Comparison of ENCODE assay signal across 8 cellular contexts in the genomic region with DNA sequence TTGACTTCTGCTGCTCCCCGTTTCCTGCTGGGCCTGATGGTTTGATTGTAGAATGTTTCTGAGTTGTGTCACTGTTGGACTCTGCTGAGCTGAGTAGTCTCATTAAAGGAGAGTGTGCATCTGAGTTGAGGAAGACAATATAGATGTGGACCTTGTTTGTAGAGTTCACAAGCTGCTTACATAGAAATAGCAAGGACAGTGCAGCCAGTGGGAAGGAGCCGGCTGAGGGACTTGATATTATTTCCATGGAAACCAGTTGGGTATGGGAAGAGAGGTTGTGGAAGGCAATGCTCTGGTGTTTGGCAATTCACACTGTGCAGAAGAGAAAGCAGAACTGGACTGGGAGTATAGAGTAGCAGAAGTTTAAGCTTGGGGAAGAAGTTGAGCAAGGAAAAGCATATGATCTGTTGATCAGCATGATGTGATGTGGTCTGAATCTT. TPM values are rescaled to one million over a fixed set of nuclear protein-coding genes. Genes with fewer than 3 reads are reported as not detected.
DNase-seq lines count a peak whose midpoint lies in the region; ATAC-seq, FAIRE-seq and TF ChIP-seq lines count a peak whose summit lies in the region.

No MANE protein-coding gene starts in this region.

- H3K9me3 Mint-ChIP-seq in CD4-positive, alpha-beta T cell, result no peaks in the 10 kb centered on the region

- H3K79me2 ChIP-seq in GM12878 (ENCODE audit: control insufficient read depth, insufficient read depth, low read length), result peaks cover 88% of the 10 kb centered on the region

- no peak overlapping the region for H2AFZ ChIP-seq in GM12878 (ENCODE audit: control insufficient read depth, low read depth, low read length)

- peaks cover 83% of the 10 kb centered on the region for H3K4me1 Mint-ChIP-seq in CD4-positive, alpha-beta T cell (ENCODE audit: low read depth)

- TF ChIP-seq EP300 in GM12878 (IDR thresholded peaks at IDR 0.05; ENCODE audit: borderline replicate concordance in 1 of 2, control insufficient read depth in 1 of 2, low read depth in 2 of 2, low read length in 2 of 2), result no peak

- no peak overlapping the region for H3K9ac ChIP-seq in GM12878 (ENCODE audit: control insufficient read depth, insufficient read depth, low read length)

- intact Hi-C loops in CD4-positive, alpha-beta T cell (cut with DNase I, micrococcal nuclease), result loop anchor here in 1 of 2 experiments (5.0 kb wide), 1 partner anchor 34 kb away; no protein-coding TSS in a partner anchor
- intact Hi-C loops in GM12878 (cut with micrococcal nuclease; ENCODE audit: unreplicated experiment), result no loop called here
- intact Hi-C loops in mucosa of descending colon (cut with DNase I, micrococcal nuclease), result no loop called here
- intact Hi-C loops in dorsolateral prefrontal cortex (cut with DNase I), result loop anchor here in 1 of 2 donors (5.0 kb wide), 1 partner anchor 44 kb away; no protein-coding TSS in a partner anchor

- no peaks in the 10 kb centered on the region for H3K9me3 ChIP-seq in CD4-positive, alpha-beta T cell (ENCODE audit: control insufficient read depth, low read length)
- H3K9me3 ChIP-seq in GM12878 (replicated peaks; ENCODE audit: control insufficient read depth, insufficient read depth, low read length) (no peaks in the 10 kb centered on the region; the same call in 2 of the 3 replicates), mucosa of descending colon (no peaks in the 10 kb centered on the region)

- TF ChIP-seq POLR2A in NB4 (IDR thresholded peaks at IDR 0.05; ENCODE audit: extremely low read depth, insufficient read length) (no peak), GM12878 (IDR thresholded peaks at IDR 0.05; ENCODE audit: low read depth, low read length) (no peak)

- 94% methylated on average over 2 of the region's 2 CpGs for WGBS in GM12878 (ENCODE audit: insufficient coverage, insufficient replicate concordance, low lambda C conversion rate, missing lambda C conversion rate)

- H3K4me1 ChIP-seq in GM12878 (ENCODE audit: control insufficient read depth, insufficient read depth, low read length) (peaks cover 37% of the 10 kb centered on the region), mucosa of descending colon (ENCODE audit: low read depth) (peaks cover 23% of the 10 kb centered on the region)

- no peaks in the 10 kb centered on the region for H3K36me3 Mint-ChIP-seq in CD4-positive, alpha-beta T cell (ENCODE audit: low read depth)

- CTCF ChIA-PET in CD4-positive, alpha-beta T cell (lab: Charles Lee), result no interaction called here
- CTCF ChIA-PET in GM12878 (lab: Yijun Ruan, JAX), result interaction anchor here (1.4 to 2.7 kb wide), 2 partner anchors 10 to 86 kb away, joined by 4 to 9 read pairs; no protein-coding TSS in a partner anchor

- no peaks in the 10 kb centered on the region; the same call in 1 of the 2 replicates for H4K20me1 ChIP-seq in GM12878 (ENCODE audit: control insufficient read depth, insufficient read depth)

- no peaks in the 10 kb centered on the region for H3K27me3 Mint-ChIP-seq in CD4-positive, alpha-beta T cell

- no peak for ATAC-seq in CD4-positive, alpha-beta T cell (ENCODE audit: poor library complexity)
- ATAC-seq in GM12878, result no peak
- peak; percentile 21 for ATAC-seq in mucosa of descending colon

- TF ChIP-seq CTCF in CD4-positive, alpha-beta T cell (IDR thresholded peaks at IDR 0.05), result no peak
- no peak for TF ChIP-seq CTCF in NB4 (IDR thresholded peaks at IDR 0.05; ENCODE audit: low read depth, low read length)
- no peak for TF ChIP-seq CTCF in GM12878 (IDR thresholded peaks at IDR 0.05 in 2 of 3, conservative IDR thresholded peaks at IDR 0.05 in 1 of 3; ENCODE audit: control insufficient read depth in 2 of 3, extremely low read depth in 1 of 3, insufficient read depth in 1 of 3, low read depth in 3 of 3, low read length in 3 of 3)
- no peak for TF ChIP-seq CTCF in mucosa of descending colon (IDR thresholded peaks at IDR 0.05)
- TF ChIP-seq CTCF in dorsolateral prefrontal cortex (IDR thresholded peaks at IDR 0.05 in 54 of 56, conservative IDR thresholded peaks at IDR 0.05 in 2 of 56; ENCODE audit: low read depth in 1 of 56, partially characterized antibody in 56 of 56), result no peak

- H3K36me3 ChIP-seq in GM12878 (ENCODE audit: control insufficient read depth in 2 of 2, insufficient read depth in 2 of 2, low read length in 1 of 2), result no peaks in the 10 kb centered on the region
- no peaks in the 10 kb centered on the region for H3K36me3 ChIP-seq in mucosa of descending colon (ENCODE audit: low read depth)

- SMC1A ChIA-PET in GM12878 (lab: Charles Lee; ENCODE audit: uncharacterized antibody, unreplicated experiment), result interaction anchor here (0.7 to 15.0 kb wide), 9 partner anchors 12 to 1763 kb away, joined by 3 to 95 read pairs (median 4); a partner anchor contains a TSS

- in situ Hi-C loops in GM12878 (cut with MboI), result no loop called here

- BruUV-seq in GM12878 (replicated peaks; lab: Mats Ljungman, UMichigan), result no TSS peak

- POLR2A ChIA-PET in CD4-positive, alpha-beta T cell (lab: Charles Lee), result interaction anchor here (0.7 to 4.1 kb wide), 7 partner anchors 10 to 290 kb away, joined by 3 to 32 read pairs (median 4); a partner anchor contains a TSS
- POLR2A ChIA-PET in GM12878 (lab: Charles Lee), result interaction anchor here (1.3 to 7.9 kb wide), 6 partner anchors 8 to 257 kb away, joined by 3 to 92 read pairs (median 5); a partner anchor contains a TSS

- peak overlapping the region; percentile 7 for H3K4me3 ChIP-seq in NB4 (ENCODE audit: low read depth, low read length)
- H3K4me3 ChIP-seq in GM12878, result peak overlapping the region; percentile 22
- H3K4me3 ChIP-seq in mucosa of descending colon, result no peak overlapping the region
- H3K4me3 ChIP-seq in dorsolateral prefrontal cortex, result no peak overlapping the region

- H3K4me2 ChIP-seq in GM12878 (ENCODE audit: control insufficient read depth, insufficient read depth), result peak overlapping the region; percentile 89

- peak overlapping the region; percentile 84 for H3K27ac Mint-ChIP-seq in CD4-positive, alpha-beta T cell

- H3K27me3 ChIP-seq in CD4-positive, alpha-beta T cell (ENCODE audit: control insufficient read depth, insufficient read depth, low read length), result no peaks in the 10 kb centered on the region
- no peaks in the 10 kb centered on the region for H3K27me3 ChIP-seq in GM12878 (replicated peaks in 1 of 2; ENCODE audit: control insufficient read depth in 2 of 2, insufficient read depth in 2 of 2, low read length in 1 of 2)
- no peaks in the 10 kb centered on the region for H3K27me3 ChIP-seq in dorsolateral prefrontal cortex

- RAD21 ChIA-PET in GM12878 (lab: Charles Lee; ENCODE audit: unreplicated experiment), result interaction anchor here (0.7 to 8.9 kb wide), 6 partner anchors 7 to 54 kb away, joined by 3 to 89 read pairs (median 16); a partner anchor contains a TSS

- no peak for FAIRE-seq in GM12878 (lab: Jason Lieb, UNC)

- peak overlapping the region; percentile 7 for H3K4me3 Mint-ChIP-seq in CD4-positive, alpha-beta T cell

- no peak overlapping the region for H3K27ac ChIP-seq in CD4-positive, alpha-beta T cell (ENCODE audit: low read depth, low read length)
- H3K27ac ChIP-seq in GM12878 (ENCODE audit: control insufficient read depth, insufficient read depth), result peak overlapping the region; percentile 91
- H3K27ac ChIP-seq in dorsolateral prefrontal cortex, result peak overlapping the region in 3 of 59 donors; percentile 27 to 40 (median 29)

- DNase-seq in CD4-positive, alpha-beta T cell, result no peak
- DNase-seq in NB4 (ENCODE audit: low read depth), result peak; percentile 86
- DNase-seq in GM12878 (ENCODE audit: low read depth, low spot score), result no peak
- no peak for DNase-seq in mucosa of descending colon
- no peak for DNase-seq in NCI-H1417 (lab: John Stamatoyannopoulos, UW)
- no peak for DNase-seq in dorsolateral prefrontal cortex
- DNase-seq in NCI-H526 treated with DMSO at 0.1 percent for 48 hours (lab: John Stamatoyannopoulos, UW), result no peak
- DNase-seq in NCI-H1092 (lab: John Stamatoyannopoulos, UW), result no peak

- TF ChIP-seq RAD21 in GM12878 (IDR thresholded peaks at IDR 0.05; ENCODE audit: insufficient read depth, low read depth, low read length), result no peak

TF ChIP-seq in GM12878, 131 proteins besides CTCF, POLR2A, EP300 and RAD21:
- TF ChIP-seq NR2C1 (IDR thresholded peaks at IDR 0.05) (no peak), TBL1XR1 (IDR thresholded peaks at IDR 0.05; ENCODE audit: low read depth, low read length) (no peak), POLR2AphosphoS5 (IDR thresholded peaks at IDR 0.05; ENCODE audit: low read length) (no peak), ZBED1 (IDR thresholded peaks at IDR 0.05; ENCODE audit: borderline replicate concordance) (no peak)

RNA-seq across cellular contexts. Expression of a gene that starts 14.8 kb away (rescaled TPM):
- total RNA-seq in CD4-positive, alpha-beta T cell, result 10 to 100 TPM; 43.8 to 46.7 TPM
- total RNA-seq in GM12878 (2013; cell fraction: nucleolus; rRNA removed), result 139 and 144 TPM in 2 replicates
- total RNA-seq in GM12878 (2014; rRNA removed) (20.7 and 21.9 TPM in 2 replicates), GM12878 (2014; rRNA removed; fragmentation: Illumina TruSeq; extraction: Trizol) (15.2 and 16.2 TPM in 2 replicates), GM12878 (2021) (36.6 and 40.1 TPM in 2 replicates), mucosa of descending colon (100 to 1,000 TPM in 2 of 3 donors, 10 to 100 TPM in 1; 97.7 to 112 (median 101) TPM), dorsolateral prefrontal cortex (10 to 100 TPM; 28.4 to 54.8 (median 42.0) TPM)
- 15.5 TPM for polyA plus RNA-seq in GM12878 (2011; ENCODE audit: low read depth)
- polyA plus RNA-seq in GM12878 (2011; rRNA removed) (15.1 and 18.5 TPM in 2 replicates), GM12878 (2014; fragmentation: Illumina TruSeq; extraction: Trizol) (27.0 and 29.2 TPM in 2 replicates), GM12878 (2014; fragmentation: Nextera tagmentation; extraction: Ambion mirVana) (1 to 10 TPM in 1 of 2 experiments, under 1 TPM in 1; 1.00 to 1.5 TPM), GM12878 (2014; rRNA removed) (17.3 and 20.1 TPM in 2 replicates), GM12878 (2016; fragmentation: Nextera tagmentation; extraction: Ambion mirVana) (1 to 10 TPM; 4.2 to 5.1 TPM)
- 14.1 and 21.9 TPM in 2 replicates for polyA plus RNA-seq in GM12878 (2011; cell fraction: cytosol; rRNA removed)
- 69.3 and 71.8 TPM in 2 replicates for polyA plus RNA-seq in GM12878 (2011; cell fraction: nucleus; rRNA removed)
- 20.5 and 26.8 TPM in 2 replicates for polyA plus RNA-seq in GM12878 (2012)
- polyA minus RNA-seq in GM12878 (2011; rRNA and poly(A)+ RNA removed), result 70.2 and 87.9 TPM in 2 replicates
- polyA minus RNA-seq in GM12878 (2011; cell fraction: cytosol; rRNA and poly(A)+ RNA removed), result 23.8 and 44.1 TPM in 2 replicates
- polyA minus RNA-seq in GM12878 (2011; cell fraction: nucleus; rRNA and poly(A)+ RNA removed), result 111 and 165 TPM in 2 replicates

Comparison
In these comparisons a context has a peak if more than half of its experiments do, and no peak if none do; other contexts are left out.
1. H3K4me3 ChIP-seq: peak in NB4 (single experiment) and GM12878 (single experiment); none in mucosa of descending colon (single experiment) and dorsolateral prefrontal cortex (0 of 59).